Comparison of ENCODE assay signal across 1 cellular context in the genomic region with DNA sequence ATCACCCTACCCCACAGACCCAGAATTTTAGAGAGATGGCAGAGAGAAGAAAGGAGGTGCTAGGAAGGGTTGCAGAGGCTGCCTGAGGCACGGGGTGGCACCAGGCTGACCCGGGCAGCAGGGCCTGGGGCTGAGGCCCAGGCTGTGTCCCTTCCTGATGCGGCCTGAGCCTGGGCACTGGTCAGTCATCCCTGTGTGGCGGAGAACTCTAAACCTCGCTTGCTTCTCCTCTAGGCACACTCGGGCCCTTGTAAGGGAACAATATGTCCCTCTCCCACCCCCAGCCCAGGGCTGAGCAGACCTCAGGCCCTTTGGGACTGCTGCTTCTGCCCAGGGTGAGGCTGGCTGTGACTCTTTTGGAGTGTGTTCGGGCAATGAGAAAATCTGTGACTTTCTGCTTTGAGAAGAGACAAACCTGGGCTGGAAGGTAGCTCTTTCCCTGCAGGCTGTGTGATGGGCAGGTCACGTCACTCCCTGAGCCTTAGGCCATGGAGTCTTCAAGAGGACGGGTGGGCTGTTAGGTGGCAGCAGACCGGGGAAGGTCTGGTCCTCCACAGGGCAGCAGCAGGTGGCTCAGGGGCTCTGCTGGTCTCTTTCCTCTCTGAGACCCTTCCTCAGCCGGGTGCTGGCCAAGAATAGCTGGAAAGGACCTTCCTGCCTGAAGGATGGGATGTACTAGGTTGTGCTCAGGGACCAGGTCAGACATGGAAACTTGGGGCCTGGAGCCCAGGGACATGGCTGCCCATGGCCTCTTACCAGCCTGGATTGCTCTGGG.
TF ChIP-seq lines count a peak whose summit lies in the region.

No MANE protein-coding gene starts in this region.

TF ChIP-seq in WTC11, 78 proteins besides CTCF, POLR2A, EP300 and RAD21 (continued from another document):
- TF ChIP-seq, protein P1, sequence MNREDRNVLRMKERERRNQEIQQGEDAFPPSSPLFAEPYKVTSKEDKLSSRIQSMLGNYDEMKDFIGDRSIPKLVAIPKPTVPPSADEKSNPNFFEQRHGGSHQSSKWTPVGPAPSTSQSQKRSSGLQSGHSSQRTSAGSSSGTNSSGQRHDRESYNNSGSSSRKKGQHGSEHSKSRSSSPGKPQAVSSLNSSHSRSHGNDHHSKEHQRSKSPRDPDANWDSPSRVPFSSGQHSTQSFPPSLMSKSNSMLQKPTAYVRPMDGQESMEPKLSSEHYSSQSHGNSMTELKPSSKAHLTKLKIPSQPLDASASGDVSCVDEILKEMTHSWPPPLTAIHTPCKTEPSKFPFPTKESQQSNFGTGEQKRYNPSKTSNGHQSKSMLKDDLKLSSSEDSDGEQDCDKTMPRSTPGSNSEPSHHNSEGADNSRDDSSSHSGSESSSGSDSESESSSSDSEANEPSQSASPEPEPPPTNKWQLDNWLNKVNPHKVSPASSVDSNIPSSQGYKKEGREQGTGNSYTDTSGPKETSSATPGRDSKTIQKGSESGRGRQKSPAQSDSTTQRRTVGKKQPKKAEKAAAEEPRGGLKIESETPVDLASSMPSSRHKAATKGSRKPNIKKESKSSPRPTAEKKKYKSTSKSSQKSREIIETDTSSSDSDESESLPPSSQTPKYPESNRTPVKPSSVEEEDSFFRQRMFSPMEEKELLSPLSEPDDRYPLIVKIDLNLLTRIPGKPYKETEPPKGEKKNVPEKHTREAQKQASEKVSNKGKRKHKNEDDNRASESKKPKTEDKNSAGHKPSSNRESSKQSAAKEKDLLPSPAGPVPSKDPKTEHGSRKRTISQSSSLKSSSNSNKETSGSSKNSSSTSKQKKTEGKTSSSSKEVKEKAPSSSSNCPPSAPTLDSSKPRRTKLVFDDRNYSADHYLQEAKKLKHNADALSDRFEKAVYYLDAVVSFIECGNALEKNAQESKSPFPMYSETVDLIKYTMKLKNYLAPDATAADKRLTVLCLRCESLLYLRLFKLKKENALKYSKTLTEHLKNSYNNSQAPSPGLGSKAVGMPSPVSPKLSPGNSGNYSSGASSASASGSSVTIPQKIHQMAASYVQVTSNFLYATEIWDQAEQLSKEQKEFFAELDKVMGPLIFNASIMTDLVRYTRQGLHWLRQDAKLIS (CRISPR knock-in tag; IDR thresholded peaks at IDR 0.05; ENCODE audit: borderline replicate concordance) = no peak
- TF ChIP-seq, protein P2, sequence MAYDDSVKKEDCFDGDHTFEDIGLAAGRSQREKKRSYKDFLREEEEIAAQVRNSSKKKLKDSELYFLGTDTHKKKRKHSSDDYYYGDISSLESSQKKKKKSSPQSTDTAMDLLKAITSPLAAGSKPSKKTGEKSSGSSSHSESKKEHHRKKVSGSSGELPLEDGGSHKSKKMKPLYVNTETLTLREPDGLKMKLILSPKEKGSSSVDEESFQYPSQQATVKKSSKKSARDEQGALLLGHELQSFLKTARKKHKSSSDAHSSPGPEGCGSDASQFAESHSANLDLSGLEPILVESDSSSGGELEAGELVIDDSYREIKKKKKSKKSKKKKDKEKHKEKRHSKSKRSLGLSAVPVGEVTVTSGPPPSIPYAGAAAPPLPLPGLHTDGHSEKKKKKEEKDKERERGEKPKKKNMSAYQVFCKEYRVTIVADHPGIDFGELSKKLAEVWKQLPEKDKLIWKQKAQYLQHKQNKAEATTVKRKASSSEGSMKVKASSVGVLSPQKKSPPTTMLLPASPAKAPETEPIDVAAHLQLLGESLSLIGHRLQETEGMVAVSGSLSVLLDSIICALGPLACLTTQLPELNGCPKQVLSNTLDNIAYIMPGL (CRISPR knock-in tag; IDR thresholded peaks at IDR 0.05) = no peak
- TF ChIP-seq, protein P3, sequence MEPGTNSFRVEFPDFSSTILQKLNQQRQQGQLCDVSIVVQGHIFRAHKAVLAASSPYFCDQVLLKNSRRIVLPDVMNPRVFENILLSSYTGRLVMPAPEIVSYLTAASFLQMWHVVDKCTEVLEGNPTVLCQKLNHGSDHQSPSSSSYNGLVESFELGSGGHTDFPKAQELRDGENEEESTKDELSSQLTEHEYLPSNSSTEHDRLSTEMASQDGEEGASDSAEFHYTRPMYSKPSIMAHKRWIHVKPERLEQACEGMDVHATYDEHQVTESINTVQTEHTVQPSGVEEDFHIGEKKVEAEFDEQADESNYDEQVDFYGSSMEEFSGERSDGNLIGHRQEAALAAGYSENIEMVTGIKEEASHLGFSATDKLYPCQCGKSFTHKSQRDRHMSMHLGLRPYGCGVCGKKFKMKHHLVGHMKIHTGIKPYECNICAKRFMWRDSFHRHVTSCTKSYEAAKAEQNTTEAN (CRISPR knock-in tag; IDR thresholded peaks at IDR 0.05) = no peak
- TF ChIP-seq, protein P4, sequence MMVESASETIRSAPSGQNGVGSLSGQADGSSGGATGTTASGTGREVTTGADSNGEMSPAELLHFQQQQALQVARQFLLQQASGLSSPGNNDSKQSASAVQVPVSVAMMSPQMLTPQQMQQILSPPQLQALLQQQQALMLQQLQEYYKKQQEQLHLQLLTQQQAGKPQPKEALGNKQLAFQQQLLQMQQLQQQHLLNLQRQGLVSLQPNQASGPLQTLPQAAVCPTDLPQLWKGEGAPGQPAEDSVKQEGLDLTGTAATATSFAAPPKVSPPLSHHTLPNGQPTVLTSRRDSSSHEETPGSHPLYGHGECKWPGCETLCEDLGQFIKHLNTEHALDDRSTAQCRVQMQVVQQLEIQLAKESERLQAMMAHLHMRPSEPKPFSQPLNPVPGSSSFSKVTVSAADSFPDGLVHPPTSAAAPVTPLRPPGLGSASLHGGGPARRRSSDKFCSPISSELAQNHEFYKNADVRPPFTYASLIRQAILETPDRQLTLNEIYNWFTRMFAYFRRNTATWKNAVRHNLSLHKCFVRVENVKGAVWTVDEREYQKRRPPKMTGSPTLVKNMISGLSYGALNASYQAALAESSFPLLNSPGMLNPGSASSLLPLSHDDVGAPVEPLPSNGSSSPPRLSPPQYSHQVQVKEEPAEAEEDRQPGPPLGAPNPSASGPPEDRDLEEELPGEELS (CRISPR knock-in tag; IDR thresholded peaks at IDR 0.05) = no peak
- TF ChIP-seq HMGA2 (CRISPR knock-in tag; IDR thresholded peaks at IDR 0.05) = no peak
- no peak for TF ChIP-seq FOXP1 (CRISPR knock-in tag; IDR thresholded peaks at IDR 0.05; ENCODE audit: borderline replicate concordance)
- TF ChIP-seq, protein P5, sequence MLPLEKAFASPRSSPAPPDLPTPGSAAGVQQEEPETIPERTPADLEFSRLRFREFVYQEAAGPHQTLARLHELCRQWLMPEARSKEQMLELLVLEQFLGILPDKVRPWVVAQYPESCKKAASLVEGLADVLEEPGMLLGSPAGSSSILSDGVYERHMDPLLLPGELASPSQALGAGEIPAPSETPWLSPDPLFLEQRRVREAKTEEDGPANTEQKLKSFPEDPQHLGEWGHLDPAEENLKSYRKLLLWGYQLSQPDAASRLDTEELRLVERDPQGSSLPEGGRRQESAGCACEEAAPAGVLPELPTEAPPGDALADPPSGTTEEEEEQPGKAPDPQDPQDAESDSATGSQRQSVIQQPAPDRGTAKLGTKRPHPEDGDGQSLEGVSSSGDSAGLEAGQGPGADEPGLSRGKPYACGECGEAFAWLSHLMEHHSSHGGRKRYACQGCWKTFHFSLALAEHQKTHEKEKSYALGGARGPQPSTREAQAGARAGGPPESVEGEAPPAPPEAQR (CRISPR knock-in tag; IDR thresholded peaks at IDR 0.05) = no peak
